ENCODE assay signal across 2 cellular contexts in genomic region chr2:200113400-200113799, GRCh38.
DNase-seq lines count a peak whose midpoint lies in the region; ATAC-seq, FAIRE-seq and TF ChIP-seq lines count a peak whose summit lies in the region.
"Not testable (repeated sequence)": the region's sequence is repeated elsewhere in the genome, so short reads cannot be mapped to it uniquely, and the experiment has no call there.

No MANE protein-coding gene starts in this region.

- not testable (repeated sequence) for H4K20me1 ChIP-seq in K562 (replicated peaks; ENCODE audit: control insufficient read depth, insufficient read depth, low read length)

- H3K36me3 ChIP-seq in HEK293 (ENCODE audit: control insufficient read depth in 2 of 2, insufficient read depth in 1 of 2, low read length in 2 of 2); K562 (ENCODE audit: control insufficient read depth, insufficient read depth, low read length): not testable (repeated sequence)

- ATAC-seq in K562 = not testable (repeated sequence)

- not testable (repeated sequence) for H3K9me3 ChIP-seq in HEK293 (ENCODE audit: control insufficient read depth, insufficient read depth, low read depth, low read length); K562 (replicated peaks; ENCODE audit: control insufficient read depth, insufficient read depth, low read depth, low read length)

- 51% methylated on average over 3 of the region's 3 CpGs for WGBS in K562 (ENCODE audit: insufficient coverage, low coverage, missing lambda C conversion rate)

- not testable (repeated sequence) for H3K4me3 ChIP-seq in HEK293 (ENCODE audit: low read depth, low read length); K562

- H3K4me1 ChIP-seq in HEK293 (ENCODE audit: control insufficient read depth, insufficient read depth, low read length); K562 (replicated peaks in 1 of 2; ENCODE audit: control insufficient read depth in 2 of 2, insufficient read depth in 2 of 2, low read length in 2 of 2): not testable (repeated sequence)

- not testable (repeated sequence) for BruUV-seq in K562 (replicated peaks; lab: Mats Ljungman, UMichigan)

- not testable (repeated sequence) for TF ChIP-seq POLR2A in K562 (conservative IDR thresholded peaks at IDR 0.05)

- H3K9ac ChIP-seq in K562 (ENCODE audit: insufficient read depth in 1 of 2, low read depth in 2 of 2, low read length in 2 of 2) = not testable (repeated sequence)

- H3K27ac ChIP-seq in HEK293 (ENCODE audit: extremely low read depth, low read depth, low read length); K562 (ENCODE audit: extremely low read depth, low read depth, low read length): not testable (repeated sequence)

- not testable (repeated sequence) for DNase-seq in K562 (ENCODE audit: extremely low read depth in 1 of 4, low spot score in 3 of 4)

- in situ Hi-C loops in K562 (cut with MboI) = not testable (repeated sequence)

- TF ChIP-seq EP300 in K562 (IDR thresholded peaks at IDR 0.05; ENCODE audit: low read length) = not testable (repeated sequence)

- TF ChIP-seq RAD21 in K562 (CRISPR knock-in tag; conservative IDR thresholded peaks at IDR 0.05 in 1 of 2, IDR thresholded peaks at IDR 0.05 in 1 of 2) = not testable (repeated sequence)

- H3K27me3 ChIP-seq in K562 (ENCODE audit: control insufficient read depth in 2 of 2, insufficient read depth in 2 of 2, low read length in 2 of 2) = not testable (repeated sequence)

- POLR2A ChIA-PET in HEK293 (lab: Yijun Ruan, JAX); K562 (lab: Yijun Ruan, JAX): not testable (repeated sequence)

- not testable (repeated sequence) for H3K4me2 ChIP-seq in K562 (ENCODE audit: insufficient read depth, low read length)

- not testable (repeated sequence) for H3K9me1 ChIP-seq in K562 (ENCODE audit: control insufficient read depth, insufficient read depth, low read length)

- intact Hi-C loops in K562 (cut with micrococcal nuclease) = not testable (repeated sequence)

- not testable (repeated sequence) for FAIRE-seq in K562 (lab: Jason Lieb, UNC)

- not testable (repeated sequence) for TF ChIP-seq CTCF in HEK293 (tag by site-specific recombination; IDR thresholded peaks at IDR 0.05); K562 (IDR thresholded peaks at IDR 0.05 in 2 of 3, conservative IDR thresholded peaks at IDR 0.05 in 1 of 3; ENCODE audit: insufficient read depth in 2 of 3, low read depth in 1 of 3, low read length in 3 of 3)

- CTCF ChIA-PET in HEK293 (lab: Yijun Ruan, JAX); K562 (lab: Yijun Ruan, JAX; ENCODE audit: low intra/inter-chr PET ratio): not testable (repeated sequence)

- not testable (repeated sequence) for H3K79me2 ChIP-seq in K562 (ENCODE audit: control insufficient read depth, insufficient read depth, low read length)

- H2AFZ ChIP-seq in K562 (ENCODE audit: low read depth, low read length) = not testable (repeated sequence)

TF ChIP-seq in HEK293, 187 proteins besides CTCF, POLR2A, EP300 and RAD21:
- peak; percentile 83 for TF ChIP-seq ZNF146 (tag by site-specific recombination; IDR thresholded peaks at IDR 0.05)

TF ChIP-seq in K562, 482 proteins besides CTCF, POLR2A, EP300 and RAD21:
- TF ChIP-seq ZNF146 (CRISPR knock-in tag; IDR thresholded peaks at IDR 0.05; ENCODE audit: unreplicated experiment) = peak; percentile 61
